In the genomic region with DNA sequence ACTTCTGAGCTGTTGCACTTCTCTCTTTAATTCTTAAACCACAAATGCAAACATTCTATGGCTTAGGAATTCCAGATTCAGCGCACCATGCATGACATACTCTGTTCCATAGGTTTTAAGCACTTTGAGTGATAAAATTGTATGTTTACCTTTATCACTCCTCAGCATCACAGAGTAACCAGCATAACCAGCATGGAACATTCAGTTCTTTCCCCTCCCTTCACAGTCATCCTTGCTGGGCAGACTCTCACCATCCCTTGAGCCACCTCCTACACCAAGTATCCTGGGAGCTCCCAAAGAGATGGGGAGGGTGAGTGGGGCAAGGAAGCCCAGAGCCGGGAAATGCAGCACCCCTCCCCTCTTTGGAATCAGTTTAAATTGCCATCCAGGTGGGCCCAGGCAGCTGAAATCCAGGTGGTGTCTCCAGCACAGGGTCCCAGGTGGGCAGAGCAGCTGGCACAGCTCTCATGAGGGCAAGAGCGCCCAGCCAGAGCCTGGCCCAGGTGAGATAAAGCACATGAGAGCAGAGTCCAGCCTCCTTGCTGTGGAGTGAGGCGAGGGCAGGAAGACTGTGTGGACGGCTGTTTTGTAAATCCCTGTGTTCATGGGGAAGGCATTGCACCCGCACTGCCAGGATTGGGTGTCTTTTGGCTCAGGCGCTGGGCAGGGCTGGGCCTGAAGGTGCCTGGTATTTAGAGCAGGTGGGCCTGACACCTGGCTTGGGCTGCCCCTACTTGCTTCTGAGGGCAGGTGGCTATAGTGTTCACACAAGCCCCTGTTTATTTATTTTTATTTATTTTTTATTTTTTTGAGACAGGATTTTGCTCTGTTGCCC, we compare ENCODE assay signal across 26 cellular contexts. TPM values are rescaled to one million over a fixed set of nuclear protein-coding genes. Genes with fewer than 3 reads are reported as not detected.
A peak's percentile ranks its signal among the peaks of the same experiment; 100 is the strongest.
DNase-seq lines count a peak whose midpoint lies in the region; ATAC-seq, FAIRE-seq and TF ChIP-seq lines count a peak whose summit lies in the region.
"Had no signal": no experiment of that assay in that cellular context is flagged by ENCODE, and none has a peak within 500 bp of the region (broad histone marks: within the 10 kb centered on the region; RNA-seq: fewer than 3 reads in every experiment).

No MANE protein-coding gene starts in this region.

- no peaks in the 10 kb centered on the region for H3K4me1 ChIP-seq in kidney (ENCODE audit: control insufficient read depth in 1 of 2, insufficient read depth in 1 of 2, low read depth in 1 of 2, low read length in 2 of 2)
- H3K4me1 ChIP-seq: psoas muscle, thyroid gland had no signal

- no peak for TF ChIP-seq CTCF in kidney (IDR thresholded peaks at IDR 0.05; ENCODE audit: borderline replicate concordance, extremely low read depth, insufficient read depth)

- H3K4me1 Mint-ChIP-seq in T-helper 17 cell, result no peaks in the 10 kb centered on the region
- H3K4me1 Mint-ChIP-seq in stimulated activated effector memory CD8-positive, alpha-beta T cell treated with anti-CD3 and anti-CD28 coated beads, Interleukin-12 subunit alpha, Interleukin-12 subunit beta, amount 100 ng/mL, for 72 hours, result no peaks in the 10 kb centered on the region
- H3K4me1 Mint-ChIP-seq: activated CD4-positive, alpha-beta T cell treated with anti-CD3 and anti-CD28 coated beads for 36 hours; activated naive CD4-positive, alpha-beta T cell treated with anti-CD3 and anti-CD28 coated beads, Interleukin-2, amount 10 ng/mL, durations not matched to agents 7 days and 5 days had no signal

- H3K27me3 Mint-ChIP-seq in T-helper 17 cell, result peaks cover 58% of the 10 kb centered on the region

- no peak for FAIRE-seq in kidney (lab: Jason Lieb, UNC)
- FAIRE-seq: endothelial cell of umbilical vein had no signal

- no peak overlapping the region for H3K9ac ChIP-seq in kidney (ENCODE audit: low read length in 2 of 2)
- H3K9ac ChIP-seq: neural progenitor cell had no signal

- intact Hi-C loops in kidney (cut with DNase I), result no loop called here

- H3K27ac Mint-ChIP-seq in T-helper 17 cell, result peak overlapping the region; percentile 8
- H3K27ac Mint-ChIP-seq in stimulated activated effector memory CD8-positive, alpha-beta T cell treated with anti-CD3 and anti-CD28 coated beads, Interleukin-12 subunit alpha, Interleukin-12 subunit beta, amount 100 ng/mL, for 72 hours, result no peak overlapping the region
- H3K27ac Mint-ChIP-seq: activated CD4-positive, alpha-beta T cell treated with anti-CD3 and anti-CD28 coated beads for 36 hours; activated naive CD4-positive, alpha-beta T cell treated with anti-CD3 and anti-CD28 coated beads, Interleukin-2, amount 10 ng/mL, durations not matched to agents 7 days and 5 days; neural progenitor cell had no signal

- H3K4me3 ChIP-seq in kidney (ENCODE audit: low read length in 2 of 2), result no peak overlapping the region
- H3K4me3 ChIP-seq: dorsolateral prefrontal cortex, heart right ventricle, neural progenitor cell, psoas muscle, thyroid gland had no signal

- no peak overlapping the region for H3K4me3 Mint-ChIP-seq in T-helper 17 cell
- H3K4me3 Mint-ChIP-seq in stimulated activated effector memory CD8-positive, alpha-beta T cell treated with anti-CD3 and anti-CD28 coated beads, Interleukin-12 subunit alpha, Interleukin-12 subunit beta, amount 100 ng/mL, for 72 hours, result no peak overlapping the region
- H3K4me3 Mint-ChIP-seq: activated CD4-positive, alpha-beta T cell treated with anti-CD3 and anti-CD28 coated beads for 36 hours; activated naive CD4-positive, alpha-beta T cell treated with anti-CD3 and anti-CD28 coated beads, Interleukin-2, amount 10 ng/mL, durations not matched to agents 7 days and 5 days; neural progenitor cell had no signal

- no peak for ATAC-seq in T-helper 17 cell
- peak; percentile 26 for ATAC-seq in stimulated activated effector memory CD8-positive, alpha-beta T cell treated with anti-CD3 and anti-CD28 coated beads, Interleukin-12 subunit alpha, Interleukin-12 subunit beta, amount 100 ng/mL, for 72 hours
- no peak for ATAC-seq in HG03097 (IDR thresholded peaks at IDR 0.05; ENCODE audit: low FRiP score, unreplicated experiment)
- ATAC-seq in GM18870 (IDR thresholded peaks at IDR 0.05; ENCODE audit: unreplicated experiment), result no peak
- ATAC-seq: activated CD4-positive, alpha-beta T cell treated with anti-CD3 and anti-CD28 coated beads for 36 hours; left ventricle myocardium superior; psoas muscle; stimulated activated naive CD8-positive, alpha-beta T cell treated with anti-CD3 and anti-CD28 coated beads, Interleukin-15, Interleukin-2, amounts not matched to agents 100 U/mL and 50 U/mL, for 24 hours had no signal

- DNase-seq in NCI-H1105 (lab: John Stamatoyannopoulos, UW), result peak; percentile 56
- no peak for DNase-seq in T-helper 17 cell
- peak; percentile 52 for DNase-seq in kidney
- DNase-seq in stimulated activated effector memory CD8-positive, alpha-beta T cell treated with anti-CD3 and anti-CD28 coated beads, Interleukin-12 subunit alpha, Interleukin-12 subunit beta, amount 100 ng/mL, for 72 hours (ENCODE audit: low spot score in 2 of 2), result no peak
- DNase-seq in mesenteric fat pad (ENCODE audit: low spot score), result no peak
- DNase-seq in SIG-M5 treated with dmso at 0.1 percent for 504 hours (lab: John Stamatoyannopoulos, UW; ENCODE audit: unreplicated experiment), result no peak
- DNase-seq: activated CD4-positive, alpha-beta T cell treated with anti-CD3 and anti-CD28 coated beads for 36 hours; activated naive CD4-positive, alpha-beta T cell treated with anti-CD3 and anti-CD28 coated beads, Interleukin-2, amount 10 ng/mL, durations not matched to agents 7 days and 5 days; anterior cingulate cortex; Calu3; central memory CD4-positive, alpha-beta T cell; dorsolateral prefrontal cortex; heart right ventricle; left ventricle myocardium superior; NCI-H1417; NCI-H2107; NCI-H526; psoas muscle; SHP77; stimulated activated CD4-positive, alpha-beta T cell treated with anti-CD3 and anti-CD28 coated beads, Interleukin-4, amount 100 ng/mL, for 24 hours; stimulated activated naive CD8-positive, alpha-beta T cell treated with anti-CD3 and anti-CD28 coated beads, Interleukin-15, Interleukin-2, amounts not matched to agents 100 U/mL and 50 U/mL, for 24 hours; thyroid gland had no signal

- no peaks in the 10 kb centered on the region for H3K9me3 ChIP-seq in T-helper 17 cell (ENCODE audit: control insufficient read depth, low read length, poor library complexity, severe bottlenecking)
- H3K9me3 ChIP-seq in kidney (ENCODE audit: control insufficient read depth in 1 of 2, low read length in 2 of 2), result no peaks in the 10 kb centered on the region
- H3K9me3 ChIP-seq: heart right ventricle, psoas muscle, thyroid gland had no signal

- H3K36me3 ChIP-seq in kidney (ENCODE audit: control insufficient read depth in 1 of 2, insufficient read depth in 2 of 2, low read length in 2 of 2), result no peaks in the 10 kb centered on the region
- H3K36me3 ChIP-seq: heart right ventricle, neural progenitor cell, thyroid gland had no signal

- peaks cover 4% of the 10 kb centered on the region for H3K36me3 Mint-ChIP-seq in T-helper 17 cell (ENCODE audit: low read depth)
- H3K36me3 Mint-ChIP-seq in stimulated activated effector memory CD8-positive, alpha-beta T cell treated with anti-CD3 and anti-CD28 coated beads, Interleukin-12 subunit alpha, Interleukin-12 subunit beta, amount 100 ng/mL, for 72 hours, result no peaks in the 10 kb centered on the region
- H3K36me3 Mint-ChIP-seq: activated naive CD4-positive, alpha-beta T cell treated with anti-CD3 and anti-CD28 coated beads, Interleukin-2, amount 10 ng/mL, durations not matched to agents 7 days and 5 days; neural progenitor cell had no signal

- H3K27ac ChIP-seq in kidney (ENCODE audit: low read depth in 2 of 2, low read length in 2 of 2), result no peak overlapping the region
- H3K27ac ChIP-seq: dorsolateral prefrontal cortex, heart right ventricle, neural progenitor cell, psoas muscle, thyroid gland had no signal

- H3K9me3 Mint-ChIP-seq in stimulated activated effector memory CD8-positive, alpha-beta T cell treated with anti-CD3 and anti-CD28 coated beads, Interleukin-12 subunit alpha, Interleukin-12 subunit beta, amount 100 ng/mL, for 72 hours, result no peaks in the 10 kb centered on the region
- H3K9me3 Mint-ChIP-seq: activated naive CD4-positive, alpha-beta T cell treated with anti-CD3 and anti-CD28 coated beads, Interleukin-2, amount 10 ng/mL, durations not matched to agents 7 days and 5 days; neural progenitor cell had no signal

RNA-seq across cellular contexts. Expression of a gene that starts 36.8 kb away (rescaled TPM):
- under 1 TPM in 1 of 2 donors, not detected in 1; 0.07 TPM for total RNA-seq in T-helper 17 cell
- total RNA-seq in kidney, result 66.0 TPM
- polyA plus RNA-seq in kidney (ENCODE audit: insufficient read depth, low read depth, low replicate concordance), result 4.4 TPM
- total RNA-seq in mesenteric fat pad, result 19.6 TPM

Comparison
In these comparisons a context has a peak if more than half of its experiments do, and no peak if none do; other contexts are left out.
1. DNase-seq: peak in NCI-H1105 (single experiment) and kidney (single experiment); none in T-helper 17 cell (0 of 3), stimulated activated effector memory CD8-positive, alpha-beta T cell treated with anti-CD3 and anti-CD28 coated beads, Interleukin-12 subunit alpha, Interleukin-12 subunit beta, amount 100 ng/mL, for 72 hours (0 of 2), mesenteric fat pad (single experiment) and SIG-M5 treated with dmso at 0.1 percent for 504 hours (single experiment).
2. RNA of a gene that starts 36.8 kb away (total RNA-seq): 66.0 TPM in kidney (single experiment) and 19.6 TPM in mesenteric fat pad (single experiment); 0.07 TPM in T-helper 17 cell; every median in the first group is over 10 times any median in the second.